ENCODE assay signal across 35 cellular contexts in the genomic region with DNA sequence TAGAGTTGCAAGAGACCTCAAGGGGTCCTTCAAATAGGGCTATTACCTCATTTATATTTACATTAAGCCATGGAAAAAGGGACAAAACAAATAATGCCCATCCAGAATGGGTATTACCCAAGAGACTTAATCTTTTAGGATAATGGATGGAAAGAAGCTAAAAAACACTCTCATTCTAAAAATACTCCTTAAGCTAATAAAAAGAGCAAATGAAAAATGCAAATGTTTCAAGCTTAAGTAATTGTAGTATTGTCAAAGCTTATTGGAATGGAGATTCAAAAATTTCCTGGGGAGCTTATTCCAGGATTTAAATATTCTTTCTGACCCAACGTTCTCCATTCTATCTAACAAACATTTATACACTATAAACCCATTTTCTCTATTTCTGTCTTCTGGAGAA.
DNase-seq lines count a peak whose midpoint lies in the region; ATAC-seq, FAIRE-seq and TF ChIP-seq lines count a peak whose summit lies in the region.
"Had no signal": no experiment of that assay in that cellular context is flagged by ENCODE, and none has a peak within 500 bp of the region (broad histone marks: within the 10 kb centered on the region; RNA-seq: fewer than 3 reads in every experiment).

No MANE protein-coding gene starts in this region.

- no peak for TF ChIP-seq CTCF in GM23338 (conservative IDR thresholded peaks at IDR 0.05; ENCODE audit: low read depth in 2 of 2)
- TF ChIP-seq CTCF in astrocyte (IDR thresholded peaks at IDR 0.05; ENCODE audit: insufficient read depth, low read depth, low read length) = no peak

- H3K27ac ChIP-seq in GM23338 (ENCODE audit: low read depth) = no peak overlapping the region
- H3K27ac ChIP-seq in astrocyte (ENCODE audit: low read depth, low read length) = no peak overlapping the region
- H3K27ac ChIP-seq: 22Rv1; A549; BLaER1; BLaER1 treated with 17β-estradiol and CSF1 and Interleukin-3, amounts not matched to agents 10 nM and 100 nM; C4-2B had no signal

- H3K4me1 ChIP-seq in GM23338 (ENCODE audit: insufficient read depth) (peaks cover 21% of the 10 kb centered on the region), astrocyte (ENCODE audit: insufficient read depth, low read length) (no peaks in the 10 kb centered on the region)
- H3K4me1 ChIP-seq: A549; BE2C; BLaER1; BLaER1 treated with 17β-estradiol and CSF1 and Interleukin-3, amounts not matched to agents 10 nM and 100 nM; Caco-2 had no signal

- no peak overlapping the region for H2AFZ ChIP-seq in GM23338
- H2AFZ ChIP-seq in astrocyte (ENCODE audit: low read depth, low read length) = no peak overlapping the region

- no peak overlapping the region for H3K4me2 ChIP-seq in GM23338
- H3K4me2 ChIP-seq in astrocyte (ENCODE audit: low read length) = no peak overlapping the region
- H3K4me2 ChIP-seq: A549; BLaER1; BLaER1 treated with 17β-estradiol and CSF1 and Interleukin-3, amounts not matched to agents 10 nM and 100 nM had no signal

- FAIRE-seq in astrocyte (lab: Jason Lieb, UNC) (peak; percentile 54), islet of Langerhans (lab: Jason Lieb, UNC) (peak; percentile 55)
- FAIRE-seq: A204.1, D721Med had no signal

- H3K36me3 ChIP-seq in GM23338 (ENCODE audit: insufficient read depth) = no peaks in the 10 kb centered on the region
- no peaks in the 10 kb centered on the region for H3K36me3 ChIP-seq in astrocyte (ENCODE audit: insufficient read depth, low read length)
- H3K36me3 ChIP-seq: BE2C; BLaER1; BLaER1 treated with 17β-estradiol and CSF1 and Interleukin-3, amounts not matched to agents 10 nM and 100 nM had no signal

- H3K9me3 Mint-ChIP-seq in GM23338 = peaks cover 11% of the 10 kb centered on the region
- no peaks in the 10 kb centered on the region for H3K9me3 Mint-ChIP-seq in astrocyte (ENCODE audit: unreplicated experiment)

- H3K9me3 ChIP-seq in astrocyte (ENCODE audit: insufficient read depth, low read depth, low read length) (no peaks in the 10 kb centered on the region), T-helper 17 cell (ENCODE audit: control insufficient read depth, low read length, poor library complexity, severe bottlenecking) (no peaks in the 10 kb centered on the region)
- H3K9me3 ChIP-seq: A549, BE2C, Caco-2 had no signal

- H3K9ac ChIP-seq in astrocyte (ENCODE audit: low read length) = no peak overlapping the region
- H3K9ac ChIP-seq: BLaER1; BLaER1 treated with 17β-estradiol and CSF1 and Interleukin-3, amounts not matched to agents 10 nM and 100 nM had no signal

- H3K36me3 Mint-ChIP-seq in GM23338 (ENCODE audit: low read depth) = peaks cover 17% of the 10 kb centered on the region
- peaks cover 4% of the 10 kb centered on the region for H3K36me3 Mint-ChIP-seq in astrocyte (ENCODE audit: low read depth, unreplicated experiment)
- H3K36me3 Mint-ChIP-seq in T-helper 17 cell (ENCODE audit: low read depth) = no peaks in the 10 kb centered on the region
- H3K36me3 Mint-ChIP-seq: CD14-positive monocyte had no signal

- H3K4me3 ChIP-seq in GM23338 (no peak overlapping the region), astrocyte (ENCODE audit: insufficient read depth, low read depth, low read length) (no peak overlapping the region)
- H3K4me3 ChIP-seq: A549; BLaER1; BLaER1 treated with 17β-estradiol and CSF1 and Interleukin-3, amounts not matched to agents 10 nM and 100 nM had no signal

- H3K9me2 ChIP-seq in GM23338 (ENCODE audit: insufficient read depth) = no peaks in the 10 kb centered on the region

- H3K27ac Mint-ChIP-seq in GM23338 (0 out of 2 replicates have a peak overlapping the region, but pooled peaks have one; percentile 52), astrocyte (ENCODE audit: unreplicated experiment) (no peak overlapping the region), T-helper 17 cell (no peak overlapping the region)
- H3K27ac Mint-ChIP-seq: B cell; CD14-positive monocyte; CD4-positive, alpha-beta memory T cell; CD4-positive, alpha-beta T cell; CD4-positive, CD25-positive, alpha-beta regulatory T cell; CD8-positive, alpha-beta memory T cell; CD8-positive, alpha-beta T cell had no signal

- H4K20me1 ChIP-seq in GM23338 (replicated peaks; ENCODE audit: insufficient read depth) (no peaks in the 10 kb centered on the region), astrocyte (ENCODE audit: insufficient read depth, low read length) (no peaks in the 10 kb centered on the region)
- H4K20me1 ChIP-seq: BLaER1; BLaER1 treated with 17β-estradiol and CSF1 and Interleukin-3, amounts not matched to agents 10 nM and 100 nM had no signal

- H3K79me2 ChIP-seq in GM23338 (replicated peaks; ENCODE audit: insufficient read depth) (no peaks in the 10 kb centered on the region), astrocyte (ENCODE audit: insufficient read depth, low read length) (no peaks in the 10 kb centered on the region)

- H3K27me3 Mint-ChIP-seq in GM23338 (ENCODE audit: insufficient read depth, low read depth, poor library complexity) (no peaks in the 10 kb centered on the region), astrocyte (ENCODE audit: low read depth, unreplicated experiment) (no peaks in the 10 kb centered on the region), T-helper 17 cell (no peaks in the 10 kb centered on the region)
- H3K27me3 Mint-ChIP-seq: B cell; CD4-positive, alpha-beta memory T cell; CD4-positive, alpha-beta T cell; CD4-positive, CD25-positive, alpha-beta regulatory T cell; CD8-positive, alpha-beta memory T cell had no signal

- ATAC-seq in GM23338 (no peak), T-helper 17 cell (no peak)
- ATAC-seq: A549; CD8-positive, alpha-beta T cell had no signal

- H3F3A ChIP-seq in GM23338 (replicated peaks; ENCODE audit: low read depth) = no peaks in the 10 kb centered on the region

- H3K4me1 Mint-ChIP-seq in GM23338 (peaks cover 8% of the 10 kb centered on the region; the same call in 2 of the 3 replicates), astrocyte (ENCODE audit: low read depth, unreplicated experiment) (no peaks in the 10 kb centered on the region), T-helper 17 cell (no peaks in the 10 kb centered on the region)
- H3K4me1 Mint-ChIP-seq: B cell; CD14-positive monocyte; CD4-positive, alpha-beta memory T cell; CD4-positive, CD25-positive, alpha-beta regulatory T cell; CD8-positive, alpha-beta memory T cell had no signal

- H3K27me3 ChIP-seq in GM23338 (ENCODE audit: insufficient read depth) (no peaks in the 10 kb centered on the region), astrocyte (ENCODE audit: insufficient read depth, low read length) (no peaks in the 10 kb centered on the region)
- H3K27me3 ChIP-seq: BE2C, BLaER1 had no signal

- DNase-seq in GM23338 (ENCODE audit: low spot score) = no peak
- DNase-seq in astrocyte (ENCODE audit: low read depth) = no peak
- DNase-seq in T-helper 17 cell = no peak
- DNase-seq in activated T-cell treated with anti-CD3 and anti-CD28 coated beads, Interleukin-2, amount 50 U/mL, for 48 hours = no peak
- DNase-seq in activated CD4-positive, CD25-positive, alpha-beta regulatory T cell (lab: John Stamatoyannopoulos, UW) = no peak
- DNase-seq: 8988T; ACHN; AML-193; BE2C; C1 segment of cervical spinal cord; Caco-2; Calu3; CD4-positive, alpha-beta memory T cell; CD4-positive, alpha-beta T cell; CD4-positive, CD25-positive, alpha-beta regulatory T cell; CD8-positive, alpha-beta memory T cell; CD8-positive, alpha-beta T cell; COR-L47; DMS 273 treated with DMSO at 0.1 percent for 48 hours; DMS153; DMS53; DMS79; DMS79 treated with DMSO at 0.1 percent for 48 hours; DND-41; EL had no signal

- H3K4me3 Mint-ChIP-seq in GM23338 (no peak overlapping the region), astrocyte (ENCODE audit: unreplicated experiment) (no peak overlapping the region), T-helper 17 cell (no peak overlapping the region)
- H3K4me3 Mint-ChIP-seq: B cell; CD14-positive monocyte; CD4-positive, alpha-beta memory T cell; CD4-positive, alpha-beta T cell; CD4-positive, CD25-positive, alpha-beta regulatory T cell; CD8-positive, alpha-beta memory T cell; CD8-positive, alpha-beta T cell had no signal

TF ChIP-seq in GM23338, 12 proteins besides CTCF, POLR2A, EP300 and RAD21 (continues in another document):
- TF ChIP-seq CREB1 (CRISPR knock-in tag; IDR thresholded peaks at IDR 0.05; ENCODE audit: low read depth) = no peak
- no peak for TF ChIP-seq STAT1 (IDR thresholded peaks at IDR 0.05; ENCODE audit: unreplicated experiment)
- TF ChIP-seq, protein P1, sequence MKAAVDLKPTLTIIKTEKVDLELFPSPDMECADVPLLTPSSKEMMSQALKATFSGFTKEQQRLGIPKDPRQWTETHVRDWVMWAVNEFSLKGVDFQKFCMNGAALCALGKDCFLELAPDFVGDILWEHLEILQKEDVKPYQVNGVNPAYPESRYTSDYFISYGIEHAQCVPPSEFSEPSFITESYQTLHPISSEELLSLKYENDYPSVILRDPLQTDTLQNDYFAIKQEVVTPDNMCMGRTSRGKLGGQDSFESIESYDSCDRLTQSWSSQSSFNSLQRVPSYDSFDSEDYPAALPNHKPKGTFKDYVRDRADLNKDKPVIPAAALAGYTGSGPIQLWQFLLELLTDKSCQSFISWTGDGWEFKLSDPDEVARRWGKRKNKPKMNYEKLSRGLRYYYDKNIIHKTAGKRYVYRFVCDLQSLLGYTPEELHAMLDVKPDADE (IDR thresholded peaks at IDR 0.05) = no peak
- no peak for TF ChIP-seq POLR2AphosphoS5 (IDR thresholded peaks at IDR 0.05; ENCODE audit: low read depth)
- TF ChIP-seq EZH2 (IDR thresholded peaks at IDR 0.05; ENCODE audit: low read depth, unreplicated experiment) = no peak
- TF ChIP-seq JUNB (IDR thresholded peaks at IDR 0.05; ENCODE audit: unreplicated experiment) = no peak
